8 cellular contexts compared by ENCODE assay signal in the genomic region with DNA sequence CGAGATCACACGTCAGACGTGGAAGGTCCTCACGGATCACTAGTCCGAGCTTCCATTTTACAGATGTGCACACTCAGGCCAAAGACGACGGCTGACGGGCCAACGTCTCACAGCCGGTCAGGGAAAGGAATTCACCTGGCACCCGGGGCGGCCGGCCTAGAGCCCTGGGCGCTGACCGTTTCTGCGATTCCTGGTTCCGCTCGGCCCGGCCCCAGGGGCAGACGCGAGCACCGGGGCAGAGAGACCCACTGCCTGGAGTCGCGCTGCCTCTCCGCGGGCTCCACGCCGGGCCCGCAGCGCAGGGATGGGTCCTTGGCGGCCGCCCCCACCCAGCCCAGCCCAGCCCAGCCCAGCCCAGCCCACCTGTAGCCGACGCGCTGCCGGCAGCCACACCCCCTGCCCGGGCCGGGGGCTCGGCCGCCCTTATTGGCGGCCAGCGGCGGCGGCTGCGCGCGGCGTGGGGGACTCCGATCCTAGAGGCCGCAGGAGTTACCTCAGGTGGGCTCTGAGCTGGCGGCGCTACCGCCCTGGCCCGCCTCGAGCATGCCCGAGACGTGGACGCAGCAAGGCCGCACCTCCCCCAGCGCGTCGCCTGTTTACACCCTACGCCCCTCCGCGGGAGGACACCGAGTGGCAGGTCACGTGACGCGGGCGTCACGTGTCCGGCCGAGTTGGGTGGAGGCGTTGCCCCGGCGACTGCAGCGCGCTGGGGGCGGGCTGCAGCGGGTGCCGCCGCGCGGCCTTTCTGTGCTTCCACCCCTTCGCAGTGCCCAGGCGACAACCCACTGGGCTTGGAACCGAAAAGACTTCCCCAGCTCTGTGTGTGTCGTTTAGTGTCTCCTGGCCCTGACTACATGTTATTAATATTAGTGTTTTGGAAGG.
A peak's percentile ranks its signal among the peaks of the same experiment; 100 is the strongest.
DNase-seq lines count a peak whose midpoint lies in the region; ATAC-seq, FAIRE-seq and TF ChIP-seq lines count a peak whose summit lies in the region.

No MANE protein-coding gene starts in this region.

- H3K27me3 ChIP-seq in rectal smooth muscle tissue (ENCODE audit: control insufficient read depth, insufficient read depth, low read length), result no peaks in the 10 kb centered on the region

- H3K4me3 Mint-ChIP-seq in T-helper 1 cell treated with Interleukin-12 subunit alpha and Interleukin-12 subunit beta and Interleukin-4 antibody, amounts not matched to agents 30 μg/mL and 1 μg/mL, for 36 hours, result peak overlapping the region; percentile 90

- peak overlapping the region; percentile 38 for H3K9ac ChIP-seq in rectal smooth muscle tissue (ENCODE audit: low read length)

- ATAC-seq in HG02840 (IDR thresholded peaks at IDR 0.05; ENCODE audit: low FRiP score, unreplicated experiment), result peak; percentile 90

- peaks cover 29% of the 10 kb centered on the region for H3K4me1 Mint-ChIP-seq in T-helper 1 cell treated with Interleukin-12 subunit alpha and Interleukin-12 subunit beta and Interleukin-4 antibody, amounts not matched to agents 30 μg/mL and 1 μg/mL, for 36 hours (ENCODE audit: low read depth)

- DNase-seq in GM12892 (ENCODE audit: insufficient read length) (peak; percentile 80), NCI-H1417 treated with DMSO at 0.1 percent for 48 hours (lab: John Stamatoyannopoulos, UW) (peak; percentile 40), anterior cingulate cortex (lab: John Stamatoyannopoulos, UW) (peak; percentile 15 to 94 (median 86)), hepatic stellate cell (ENCODE audit: low spot score) (peak; percentile 89), cortex of kidney (lab: John Stamatoyannopoulos, UW) (no peak)

- H3K27ac ChIP-seq in rectal smooth muscle tissue (ENCODE audit: low read depth, low read length), result peak overlapping the region; percentile 30

- peak; percentile 31; the same call in 1 of the 2 replicates for TF ChIP-seq POLR2A in GM12892 (IDR thresholded peaks at IDR 0.05; ENCODE audit: low read depth, low read length)

- H3K27me3 Mint-ChIP-seq in T-helper 1 cell treated with Interleukin-12 subunit alpha and Interleukin-12 subunit beta and Interleukin-4 antibody, amounts not matched to agents 30 μg/mL and 1 μg/mL, for 36 hours (ENCODE audit: low read depth), result peaks cover 13% of the 10 kb centered on the region

- no peaks in the 10 kb centered on the region for H3K36me3 ChIP-seq in rectal smooth muscle tissue (ENCODE audit: control insufficient read depth, insufficient read depth, low read length)

- H3K27ac Mint-ChIP-seq in T-helper 1 cell treated with Interleukin-12 subunit alpha and Interleukin-12 subunit beta and Interleukin-4 antibody, amounts not matched to agents 30 μg/mL and 1 μg/mL, for 36 hours, result peak overlapping the region; percentile 83

- peaks cover 6% of the 10 kb centered on the region for H3K4me1 ChIP-seq in rectal smooth muscle tissue (ENCODE audit: control insufficient read depth, insufficient read depth, low read length)

- peak; percentile 100 for FAIRE-seq in GM12892 (lab: Jason Lieb, UNC)

- peak overlapping the region; percentile 95 for H3K4me3 ChIP-seq in rectal smooth muscle tissue (ENCODE audit: low read length)

- peaks cover 6% of the 10 kb centered on the region for H3K9me3 Mint-ChIP-seq in T-helper 1 cell treated with Interleukin-12 subunit alpha and Interleukin-12 subunit beta and Interleukin-4 antibody, amounts not matched to agents 30 μg/mL and 1 μg/mL, for 36 hours

- H3K36me3 Mint-ChIP-seq in T-helper 1 cell treated with Interleukin-12 subunit alpha and Interleukin-12 subunit beta and Interleukin-4 antibody, amounts not matched to agents 30 μg/mL and 1 μg/mL, for 36 hours (ENCODE audit: low read depth), result peaks cover 14% of the 10 kb centered on the region
